In genomic region chr6:165755583-165755982, GRCh38 we compare ENCODE assay signal across 17 cellular contexts.
DNase-seq lines count a peak whose midpoint lies in the region; ATAC-seq, FAIRE-seq and TF ChIP-seq lines count a peak whose summit lies in the region.
"Had no signal": no experiment of that assay in that cellular context is flagged by ENCODE, and none has a peak within 500 bp of the region (broad histone marks: within the 10 kb centered on the region; RNA-seq: fewer than 3 reads in every experiment).

No MANE protein-coding gene starts in this region.

- no peak overlapping the region for H3K4me3 Mint-ChIP-seq in stimulated activated effector memory CD8-positive, alpha-beta T cell treated with anti-CD3 and anti-CD28 coated beads, Interleukin-12 subunit alpha, Interleukin-12 subunit beta, amount 100 ng/mL, for 72 hours
- H3K4me3 Mint-ChIP-seq: CD8-positive, alpha-beta memory T cell had no signal

- no peak overlapping the region for H2AFZ ChIP-seq in neural cell (ENCODE audit: low read depth, low read length)

- H3K9ac ChIP-seq in neural cell (ENCODE audit: low read length) (no peak overlapping the region), kidney (ENCODE audit: low read length in 2 of 2) (no peak overlapping the region)
- H3K9ac ChIP-seq: BLaER1 had no signal

- no peaks in the 10 kb centered on the region for H3K79me2 ChIP-seq in neural cell (replicated peaks; ENCODE audit: insufficient read depth, low read length)

- H3K27ac Mint-ChIP-seq in stimulated activated effector memory CD8-positive, alpha-beta T cell treated with anti-CD3 and anti-CD28 coated beads, Interleukin-12 subunit alpha, Interleukin-12 subunit beta, amount 100 ng/mL, for 72 hours, result no peak overlapping the region
- H3K27ac Mint-ChIP-seq: CD8-positive, alpha-beta memory T cell had no signal

- no peaks in the 10 kb centered on the region for H3K4me1 Mint-ChIP-seq in stimulated activated effector memory CD8-positive, alpha-beta T cell treated with anti-CD3 and anti-CD28 coated beads, Interleukin-12 subunit alpha, Interleukin-12 subunit beta, amount 100 ng/mL, for 72 hours
- H3K4me1 Mint-ChIP-seq: CD8-positive, alpha-beta memory T cell had no signal

- FAIRE-seq in kidney (lab: Jason Lieb, UNC), result no peak
- FAIRE-seq: D721Med had no signal

- H3K4me3 ChIP-seq in H7 (ENCODE audit: insufficient read depth, low read depth, low read length) (no peak overlapping the region), astrocyte of the cerebellum (ENCODE audit: low read depth, low read length) (no peak overlapping the region), epithelial cell of proximal tubule (ENCODE audit: low read depth, low read length) (no peak overlapping the region), neural cell (ENCODE audit: low read length) (no peak overlapping the region), kidney (ENCODE audit: low read length in 2 of 2) (no peak overlapping the region)
- H3K4me3 ChIP-seq: BLaER1 had no signal

- H3K4me2 ChIP-seq in neural cell (ENCODE audit: low read length), result no peak overlapping the region
- H3K4me2 ChIP-seq: BLaER1 had no signal

- peak; percentile 38 for DNase-seq in H7
- DNase-seq in astrocyte of the cerebellum (ENCODE audit: low read depth), result no peak
- no peak for DNase-seq in epithelial cell of proximal tubule (ENCODE audit: low read depth)
- DNase-seq in stimulated activated effector memory CD8-positive, alpha-beta T cell treated with anti-CD3 and anti-CD28 coated beads, Interleukin-12 subunit alpha, Interleukin-12 subunit beta, amount 100 ng/mL, for 72 hours (ENCODE audit: low spot score in 2 of 2), result no peak
- DNase-seq in kidney, result no peak
- DNase-seq in posterior cingulate gyrus, result no peak
- DNase-seq: CD8-positive, alpha-beta memory T cell; DMS79; NCI-H187; NCI-H2107; NCI-H510A; NCI-H82; PC-3 had no signal

- TF ChIP-seq RAD21 in neural cell (conservative IDR thresholded peaks at IDR 0.05), result no peak

- TF ChIP-seq EP300 in neural cell (conservative IDR thresholded peaks at IDR 0.05; ENCODE audit: poor library complexity, severe bottlenecking), result no peak

- intact Hi-C loops in kidney (cut with DNase I), result no loop called here
- intact Hi-C loops in posterior cingulate gyrus (cut with DNase I), result no loop called here

- no peaks in the 10 kb centered on the region for H3F3A ChIP-seq in neural cell (ENCODE audit: insufficient read depth, low read length, poor library complexity, severe bottlenecking)

- H3K27ac ChIP-seq in neural cell (ENCODE audit: low read length) (no peak overlapping the region), kidney (ENCODE audit: low read depth in 2 of 2, low read length in 2 of 2) (no peak overlapping the region)
- H3K27ac ChIP-seq: BLaER1 had no signal

- no peaks in the 10 kb centered on the region for H3K9me2 ChIP-seq in neural cell (ENCODE audit: insufficient read depth, low read length)

- H3K27me3 ChIP-seq in H7 (ENCODE audit: control insufficient read depth, insufficient read depth, low read length), result no peaks in the 10 kb centered on the region
- no peaks in the 10 kb centered on the region for H3K27me3 ChIP-seq in neural cell (ENCODE audit: insufficient read depth, low read depth, low read length)
- H3K27me3 ChIP-seq: BLaER1 had no signal

- H4K20me1 ChIP-seq in neural cell (ENCODE audit: insufficient read depth), result no peaks in the 10 kb centered on the region
- H4K20me1 ChIP-seq: BLaER1 had no signal

- TF ChIP-seq CTCF in astrocyte of the cerebellum (IDR thresholded peaks at IDR 0.05; ENCODE audit: low read depth, low read length, missing control alignments), result peak; percentile 39
- TF ChIP-seq CTCF in epithelial cell of proximal tubule (conservative IDR thresholded peaks at IDR 0.05; ENCODE audit: low read depth, low read length), result peak; percentile 60
- peak; percentile 21 for TF ChIP-seq CTCF in neural cell (IDR thresholded peaks at IDR 0.05; ENCODE audit: poor library complexity, severe bottlenecking)
- TF ChIP-seq CTCF in kidney (IDR thresholded peaks at IDR 0.05; ENCODE audit: borderline replicate concordance, extremely low read depth, insufficient read depth), result no peak

- no peaks in the 10 kb centered on the region for H3K36me3 ChIP-seq in H7 (replicated peaks; ENCODE audit: control insufficient read depth, insufficient read depth, low read length)
- no peaks in the 10 kb centered on the region for H3K36me3 ChIP-seq in neural cell (ENCODE audit: insufficient read depth, low read length)
- no peaks in the 10 kb centered on the region for H3K36me3 ChIP-seq in kidney (ENCODE audit: control insufficient read depth in 1 of 2, insufficient read depth in 2 of 2, low read length in 2 of 2)
- H3K36me3 ChIP-seq: BLaER1 had no signal

- in situ Hi-C loops in astrocyte of the cerebellum (cut with HindIII; ENCODE audit: low sequenced_read_pairs), result no loop called here

- H3K9me3 ChIP-seq in neural cell (ENCODE audit: low read length) (no peaks in the 10 kb centered on the region), kidney (ENCODE audit: control insufficient read depth in 1 of 2, low read length in 2 of 2) (no peaks in the 10 kb centered on the region)
- H3K9me3 ChIP-seq: BLaER1 had no signal

- H3K36me3 Mint-ChIP-seq in stimulated activated effector memory CD8-positive, alpha-beta T cell treated with anti-CD3 and anti-CD28 coated beads, Interleukin-12 subunit alpha, Interleukin-12 subunit beta, amount 100 ng/mL, for 72 hours, result no peaks in the 10 kb centered on the region
- H3K36me3 Mint-ChIP-seq: CD8-positive, alpha-beta memory T cell had no signal

- peaks cover 0 to 12% of the 10 kb centered on the region in 2 donors for H3K4me1 ChIP-seq in kidney (ENCODE audit: control insufficient read depth in 1 of 2, insufficient read depth in 1 of 2, low read depth in 1 of 2, low read length in 2 of 2)
- H3K4me1 ChIP-seq: BLaER1 had no signal

- no peak for ATAC-seq in stimulated activated effector memory CD8-positive, alpha-beta T cell treated with anti-CD3 and anti-CD28 coated beads, Interleukin-12 subunit alpha, Interleukin-12 subunit beta, amount 100 ng/mL, for 72 hours
- ATAC-seq in GM18867 (IDR thresholded peaks at IDR 0.05; ENCODE audit: unreplicated experiment), result no peak
- ATAC-seq: PC-3 had no signal

- H3K9me3 Mint-ChIP-seq in stimulated activated effector memory CD8-positive, alpha-beta T cell treated with anti-CD3 and anti-CD28 coated beads, Interleukin-12 subunit alpha, Interleukin-12 subunit beta, amount 100 ng/mL, for 72 hours, result peaks cover 4% of the 10 kb centered on the region

TF ChIP-seq in neural cell, 6 proteins besides CTCF, POLR2A, EP300 and RAD21:
- TF ChIP-seq TAF1 (IDR thresholded peaks at IDR 0.05; ENCODE audit: low read depth), result no peak
- TF ChIP-seq SMC3 (conservative IDR thresholded peaks at IDR 0.05; ENCODE audit: poor library complexity), result no peak
- no peak for TF ChIP-seq MXI1 (conservative IDR thresholded peaks at IDR 0.05; ENCODE audit: poor library complexity, severe bottlenecking)
